ENCODE assay signal across 8 cellular contexts in the genomic region with DNA sequence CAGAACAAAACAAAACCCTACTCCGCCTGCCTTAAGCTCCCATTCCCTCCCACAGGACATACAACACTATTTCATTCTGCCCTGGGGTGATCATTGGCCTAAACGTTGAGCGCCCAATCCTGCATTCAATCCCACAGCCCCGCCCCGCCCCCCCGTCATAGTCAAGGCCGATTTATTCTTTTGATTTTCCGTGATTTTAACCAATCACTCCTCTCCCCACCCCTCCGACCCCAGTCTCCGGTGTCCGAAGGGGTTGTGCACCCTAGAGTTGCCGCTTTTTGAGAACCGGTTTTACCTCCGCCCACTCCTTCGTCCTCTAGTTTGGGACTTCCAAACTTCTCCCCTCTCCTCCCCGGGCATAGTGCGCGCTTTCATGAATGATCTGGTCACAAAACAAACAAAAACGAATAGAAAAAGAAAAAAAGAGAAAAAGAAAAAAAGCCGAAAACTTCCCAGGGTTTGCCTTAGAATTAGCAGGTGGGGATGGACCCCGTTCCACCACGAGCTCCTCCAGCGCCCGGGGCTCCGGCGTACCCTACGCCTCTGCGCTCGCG. TPM values are rescaled to one million over a fixed set of nuclear protein-coding genes. Genes with fewer than 3 reads are reported as not detected.
DNase-seq lines count a peak whose midpoint lies in the region; ATAC-seq and TF ChIP-seq lines count a peak whose summit lies in the region.

No MANE protein-coding gene starts in this region.

- no TSS peak for BruUV-seq in IMR-90 (replicated peaks; lab: Mats Ljungman, UMichigan)

- H3K4me1 Mint-ChIP-seq in activated naive CD8-positive, alpha-beta T cell treated with anti-CD3 and anti-CD28 coated beads, Interleukin-2, amount 50 U/mL, for 24 hours = peaks cover 12% of the 10 kb centered on the region

- H3K9me3 Mint-ChIP-seq in activated naive CD8-positive, alpha-beta T cell treated with anti-CD3 and anti-CD28 coated beads, Interleukin-2, amount 50 U/mL, for 24 hours = no peaks in the 10 kb centered on the region

- peak overlapping the region; percentile 70 to 86 for H4K8ac ChIP-seq in IMR-90 (ENCODE audit: low read depth in 2 of 2, low read length in 2 of 2)

- no CpG with 5 or more reads among the region's 30 CpGs for WGBS in IMR-90 (ENCODE audit: extremely low coverage in 2 of 2, insufficient read length in 1 of 2), 2 experiments
- 0% methylated on average over 26 of the region's 30 CpGs for WGBS in prostate gland

- H3K14ac ChIP-seq in IMR-90 (replicated peaks; ENCODE audit: low read depth, low read length) = peak overlapping the region; percentile 76; the same call in 1 of the 2 replicates

- H3K27ac ChIP-seq in IMR-90 (ENCODE audit: insufficient read depth, low read length) (peak overlapping the region; percentile 70), left ventricle myocardium inferior (replicated peaks) (peak overlapping the region; percentile 94), prostate gland (peak overlapping the region; percentile 90 to 93)

- H3K9me3 ChIP-seq in IMR-90 (ENCODE audit: control insufficient read depth, insufficient read depth, low read length) = no peaks in the 10 kb centered on the region
- no peaks in the 10 kb centered on the region for H3K9me3 ChIP-seq in left ventricle myocardium inferior (replicated peaks)
- H3K9me3 ChIP-seq in prostate gland = no peaks in the 10 kb centered on the region

- H2BK15ac ChIP-seq in IMR-90 (ENCODE audit: low read depth, low read length) = no peak overlapping the region

- dilution Hi-C loops in IMR-90 (cut with HindIII; ENCODE audit: low sequenced_read_pairs, unreplicated experiment) = no loop called here

- TF ChIP-seq CTCF in IMR-90 (conservative IDR thresholded peaks at IDR 0.05; ENCODE audit: low read depth, low read length) (no peak), left ventricle myocardium inferior (IDR thresholded peaks at IDR 0.05; ENCODE audit: borderline replicate concordance) (no peak), prostate gland (IDR thresholded peaks at IDR 0.05) (no peak)

- peaks cover 8% of the 10 kb centered on the region for H3K36me3 Mint-ChIP-seq in activated naive CD8-positive, alpha-beta T cell treated with anti-CD3 and anti-CD28 coated beads, Interleukin-2, amount 50 U/mL, for 24 hours (ENCODE audit: low read depth)

- no peaks in the 10 kb centered on the region for H3K27me3 ChIP-seq in IMR-90 (ENCODE audit: control insufficient read depth, insufficient read depth, low read length)
- H3K27me3 ChIP-seq in left ventricle myocardium inferior (ENCODE audit: low read depth) = no peaks in the 10 kb centered on the region
- no peaks in the 10 kb centered on the region for H3K27me3 ChIP-seq in prostate gland (replicated peaks; ENCODE audit: insufficient read depth)

- H3K4me3 ChIP-seq in IMR-90 (ENCODE audit: insufficient read depth, low read depth, low read length) (peak overlapping the region; percentile 97), left ventricle myocardium inferior (peak overlapping the region; percentile 79), prostate gland (peak overlapping the region; percentile 58 to 59)

- TF ChIP-seq RAD21 in IMR-90 (IDR thresholded peaks at IDR 0.05; ENCODE audit: low read length) = no peak

- H2AFZ ChIP-seq in IMR-90 (replicated peaks; ENCODE audit: low read length, poor library complexity) = peak overlapping the region; percentile 71

- no peak overlapping the region for H2BK20ac ChIP-seq in IMR-90 (ENCODE audit: low read depth, low read length)

- intact Hi-C loops in IMR-90 (cut with micrococcal nuclease) = loop anchor here (1.0 kb wide), 1 partner anchor 58 kb away; no protein-coding TSS in a partner anchor
- intact Hi-C loops in left ventricle myocardium inferior (cut with micrococcal nuclease) = no loop called here
- intact Hi-C loops in prostate gland (cut with DNase I) = loop anchor here (1.0 to 10.0 kb wide), 3 partner anchors 9 to 109 kb away; a partner anchor contains a TSS

- H3K36me3 ChIP-seq in IMR-90 (ENCODE audit: control insufficient read depth, insufficient read depth, low read length) (no peaks in the 10 kb centered on the region), left ventricle myocardium inferior (peaks cover 7% of the 10 kb centered on the region), prostate gland (no peaks in the 10 kb centered on the region)

- peak overlapping the region; percentile 31; the same call in 1 of the 2 replicates for H3K23ac ChIP-seq in IMR-90 (ENCODE audit: low read depth, low read length)

- peaks cover 9 to 10% of the 10 kb centered on the region in 2 experiments for H3K79me1 ChIP-seq in IMR-90 (ENCODE audit: low read depth in 1 of 2, low read length in 2 of 2)

- no peaks in the 10 kb centered on the region for H3K9me1 ChIP-seq in IMR-90 (ENCODE audit: insufficient read depth, low read length)

- H2AK9ac ChIP-seq in IMR-90 (replicated peaks; ENCODE audit: low read depth, low read length, poor library complexity) = no peak overlapping the region

- CTCF ChIA-PET in IMR-90 (lab: Yijun Ruan, JAX) = interaction anchor here (0.6 to 1.4 kb wide), 2 partner anchors 10 to 58 kb away, joined by 3 to 7 read pairs; no protein-coding TSS in a partner anchor

- peak overlapping the region; percentile 73 for H3K9ac ChIP-seq in IMR-90 (ENCODE audit: low read depth, low read length)

- H4K5ac ChIP-seq in IMR-90 (ENCODE audit: low read depth, low read length) = peak overlapping the region; percentile 19

- peak overlapping the region; percentile 48 for H2BK5ac ChIP-seq in IMR-90 (ENCODE audit: low read depth, low read length, poor library complexity, severe bottlenecking)

- H2AK5ac ChIP-seq in IMR-90 (ENCODE audit: low read depth, low read length) = no peak overlapping the region

- DNase-seq in EH (ENCODE audit: low read depth) (peak; percentile 55), IMR-90 (peak; percentile 20), left ventricle myocardium inferior (peak; percentile 17), prostate gland (ENCODE audit: low spot score) (no peak), NCI-H1105 (lab: John Stamatoyannopoulos, UW) (no peak)
- DNase-seq in activated naive CD8-positive, alpha-beta T cell treated with anti-CD3 and anti-CD28 coated beads, Interleukin-2, amount 50 U/mL, for 24 hours = no peak
- no peak for DNase-seq in activated CD8-positive, alpha-beta memory T cell treated with anti-CD3 and anti-CD28 coated beads for 24 hours

- H3K4me1 ChIP-seq in IMR-90 (ENCODE audit: control insufficient read depth, insufficient read depth, low read length) = peaks cover 2% of the 10 kb centered on the region
- peaks cover 27% of the 10 kb centered on the region for H3K4me1 ChIP-seq in left ventricle myocardium inferior
- H3K4me1 ChIP-seq in prostate gland (replicated peaks) = no peaks in the 10 kb centered on the region

- no peaks in the 10 kb centered on the region for H4K20me1 ChIP-seq in IMR-90 (ENCODE audit: insufficient read depth, low read length)

- no peak overlapping the region for H4K91ac ChIP-seq in IMR-90 (ENCODE audit: insufficient read depth, low read depth, low read length)

- POLR2A ChIA-PET in IMR-90 (lab: Charles Lee; ENCODE audit: unreplicated experiment) = no interaction called here

- ATAC-seq in GM21367 (IDR thresholded peaks at IDR 0.05; ENCODE audit: unreplicated experiment) (peak; percentile 81), IMR-90 (ENCODE audit: low read depth) (peak; percentile 45)
- ATAC-seq in activated naive CD8-positive, alpha-beta T cell treated with anti-CD3 and anti-CD28 coated beads, Interleukin-2, amount 50 U/mL, for 24 hours = no peak

- H3K4ac ChIP-seq in IMR-90 (ENCODE audit: low read depth, low read length) = peak overlapping the region; percentile 69

- TF ChIP-seq POLR2A in IMR-90 (IDR thresholded peaks at IDR 0.05; ENCODE audit: low read depth, low read length) = no peak
- no peak for TF ChIP-seq POLR2A in prostate gland (IDR thresholded peaks at IDR 0.05)

- peak overlapping the region; percentile 91 for H3K27ac Mint-ChIP-seq in activated naive CD8-positive, alpha-beta T cell treated with anti-CD3 and anti-CD28 coated beads, Interleukin-2, amount 50 U/mL, for 24 hours

- H3K4me3 Mint-ChIP-seq in activated naive CD8-positive, alpha-beta T cell treated with anti-CD3 and anti-CD28 coated beads, Interleukin-2, amount 50 U/mL, for 24 hours = peak overlapping the region; percentile 90

- H3K27me3 Mint-ChIP-seq in activated naive CD8-positive, alpha-beta T cell treated with anti-CD3 and anti-CD28 coated beads, Interleukin-2, amount 50 U/mL, for 24 hours = no peaks in the 10 kb centered on the region

- in situ Hi-C loops in IMR-90 (cut with MboI; ENCODE audit: low sequenced_read_pairs) = no loop called here

- H3K56ac ChIP-seq in IMR-90 (ENCODE audit: extremely low read depth, insufficient read depth, low read length) = peak overlapping the region; percentile 18; the same call in 1 of the 2 replicates

- H3K4me2 ChIP-seq in IMR-90 (ENCODE audit: low read depth, low read length) = peak overlapping the region; percentile 85

- peak overlapping the region; percentile 34; the same call in 1 of the 2 replicates for H2BK120ac ChIP-seq in IMR-90 (ENCODE audit: low read depth, low read length)

- H3K18ac ChIP-seq in IMR-90 (ENCODE audit: low read depth, low read length) = peak overlapping the region; percentile 33

TF ChIP-seq in IMR-90, 13 proteins besides CTCF, POLR2A, EP300 and RAD21 (continues in another document):
- TF ChIP-seq CEBPB (IDR thresholded peaks at IDR 0.05; ENCODE audit: low read depth, low read length) = no peak
- TF ChIP-seq, protein P1, sequence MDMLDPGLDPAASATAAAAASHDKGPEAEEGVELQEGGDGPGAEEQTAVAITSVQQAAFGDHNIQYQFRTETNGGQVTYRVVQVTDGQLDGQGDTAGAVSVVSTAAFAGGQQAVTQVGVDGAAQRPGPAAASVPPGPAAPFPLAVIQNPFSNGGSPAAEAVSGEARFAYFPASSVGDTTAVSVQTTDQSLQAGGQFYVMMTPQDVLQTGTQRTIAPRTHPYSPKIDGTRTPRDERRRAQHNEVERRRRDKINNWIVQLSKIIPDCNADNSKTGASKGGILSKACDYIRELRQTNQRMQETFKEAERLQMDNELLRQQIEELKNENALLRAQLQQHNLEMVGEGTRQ (IDR thresholded peaks at IDR 0.05; ENCODE audit: low read depth, low read length) = no peak

RNA-seq across cellular contexts. Expression of a gene that starts 0.4 kb away (rescaled TPM):
- total RNA-seq in IMR-90 (2012; rRNA removed) = 12.9 and 20.3 TPM in 2 replicates
- polyA plus RNA-seq in IMR-90 (2012; rRNA removed) = 42.9 and 50.5 TPM in 2 replicates
- 60.8 and 68.7 TPM in 2 replicates for polyA plus RNA-seq in IMR-90 (2012; cell fraction: cytosol; rRNA removed)
- 23.6 and 57.4 TPM in 2 replicates for polyA plus RNA-seq in IMR-90 (2012; cell fraction: nucleus; rRNA removed; ENCODE audit: low replicate concordance)
- total RNA-seq in left ventricle myocardium inferior = 61.2 TPM
- 10 to 100 TPM; 19.8 to 32.9 TPM for total RNA-seq in prostate gland

RNA-seq across cellular contexts. Expression of a gene that starts 8.7 kb away (rescaled TPM):
- total RNA-seq in IMR-90 (2012; rRNA removed) (33.2 and 47.5 TPM in 2 replicates), left ventricle myocardium inferior (15.2 TPM), prostate gland (10 to 100 TPM; 31.9 to 33.4 TPM)
- 15.1 and 16.7 TPM in 2 replicates for polyA plus RNA-seq in IMR-90 (2012; rRNA removed)
- polyA plus RNA-seq in IMR-90 (2012; cell fraction: cytosol; rRNA removed) = 3.9 and 6.4 TPM in 2 replicates
- 2.8 and 13.5 TPM in 2 replicates for polyA plus RNA-seq in IMR-90 (2012; cell fraction: nucleus; rRNA removed; ENCODE audit: low replicate concordance)

RNA-seq across cellular contexts. Expression of a gene that starts 32.3 kb away (rescaled TPM):
- 2.2 and 3.6 TPM in 2 replicates for total RNA-seq in IMR-90 (2012; rRNA removed)
- polyA plus RNA-seq in IMR-90 (2012; rRNA removed) = 4.1 TPM in 2 replicates
- 0.78 and 0.81 TPM in 2 replicates for polyA plus RNA-seq in IMR-90 (2012; cell fraction: cytosol; rRNA removed)
- polyA plus RNA-seq in IMR-90 (2012; cell fraction: nucleus; rRNA removed; ENCODE audit: low replicate concordance) = 0.86 and 5.4 TPM in 2 replicates
- 3.7 TPM for total RNA-seq in left ventricle myocardium inferior
- 1 to 10 TPM; 6.6 to 6.9 TPM for total RNA-seq in prostate gland

Comparison
In these comparisons a context has a peak if more than half of its experiments do, and no peak if none do; other contexts are left out.
1. DNase-seq: peak in EH (single experiment), IMR-90 (single experiment) and left ventricle myocardium inferior (single experiment); none in activated naive CD8-positive, alpha-beta T cell treated with anti-CD3 and anti-CD28 coated beads, Interleukin-2, amount 50 U/mL, for 24 hours (single experiment), prostate gland (single experiment), activated CD8-positive, alpha-beta memory T cell treated with anti-CD3 and anti-CD28 coated beads for 24 hours (single experiment) and NCI-H1105 (single experiment).
2. Peak in every context shown above with its lines, with median percentiles within 50 percentile points of each other: H3K27ac ChIP-seq and H3K4me3 ChIP-seq.